ENCODE assay signal across 9 cellular contexts in genomic region chr18:23862071-23862470, GRCh38.
DNase-seq lines count a peak whose midpoint lies in the region; ATAC-seq, FAIRE-seq and TF ChIP-seq lines count a peak whose summit lies in the region.
"Had no signal": no experiment of that assay in that cellular context is flagged by ENCODE, and none has a peak within 500 bp of the region (broad histone marks: within the 10 kb centered on the region; RNA-seq: fewer than 3 reads in every experiment).

No MANE protein-coding gene starts in this region.

- no peaks in the 10 kb centered on the region for H3K27me3 Mint-ChIP-seq in activated naive CD4-positive, alpha-beta T cell treated with anti-CD3 and anti-CD28 coated beads for 36 hours (ENCODE audit: low read depth)
- H3K27me3 Mint-ChIP-seq in activated T-helper 17 cell treated with anti-CD3 and anti-CD28 coated beads, Interleukin-2, amount 50 U/mL, for 72 hours, result no peaks in the 10 kb centered on the region

- WGBS in right cardiac atrium, result 48% methylated on average over 4 of the region's 4 CpGs

- TF ChIP-seq POLR2A in GM12891 (IDR thresholded peaks at IDR 0.05; ENCODE audit: low read depth, low read length), result no peak

- H3K9me3 Mint-ChIP-seq in activated naive CD4-positive, alpha-beta T cell treated with anti-CD3 and anti-CD28 coated beads for 36 hours, result no peaks in the 10 kb centered on the region
- peaks cover 6% of the 10 kb centered on the region for H3K9me3 Mint-ChIP-seq in activated T-helper 17 cell treated with anti-CD3 and anti-CD28 coated beads, Interleukin-2, amount 50 U/mL, for 72 hours

- intact Hi-C loops in activated naive CD4-positive, alpha-beta T cell treated with anti-CD3 and anti-CD28 coated beads for 36 hours (cut with micrococcal nuclease), result no loop called here
- intact Hi-C loops in right cardiac atrium (cut with DNase I), result no loop called here

- H3K4me3 ChIP-seq in right cardiac atrium (ENCODE audit: low read length) (no peak overlapping the region), thoracic aorta (no peak overlapping the region)

- H3K36me3 Mint-ChIP-seq in activated naive CD4-positive, alpha-beta T cell treated with anti-CD3 and anti-CD28 coated beads for 36 hours (ENCODE audit: low read depth), result no peaks in the 10 kb centered on the region
- H3K36me3 Mint-ChIP-seq in activated T-helper 17 cell treated with anti-CD3 and anti-CD28 coated beads, Interleukin-2, amount 50 U/mL, for 72 hours (ENCODE audit: low read depth), result no peaks in the 10 kb centered on the region

- no peak for ATAC-seq in activated T-helper 17 cell treated with anti-CD3 and anti-CD28 coated beads, Interleukin-2, amount 50 U/mL, for 72 hours (replicated peaks)
- ATAC-seq in right cardiac atrium (peak; percentile 61 to 76), thoracic aorta (ENCODE audit: insufficient number of reproducible peaks, low FRiP score, low read depth) (peak; percentile 63)

- H3K4me1 ChIP-seq in right cardiac atrium (ENCODE audit: control insufficient read depth, insufficient read depth, low read length) (peaks cover 9% of the 10 kb centered on the region), thoracic aorta (ENCODE audit: control insufficient read depth in 1 of 2, low read depth in 2 of 2) (peaks cover 21 to 47% of the 10 kb centered on the region in 2 donors)

- CTCF ChIA-PET in activated naive CD4-positive, alpha-beta T cell treated with anti-CD3 and anti-CD28 coated beads for 36 hours (lab: Charles Lee), result interaction anchor here (1.4 to 1.5 kb wide), 2 partner anchors 10 to 56 kb away, joined by 3 to 5 read pairs; no protein-coding TSS in a partner anchor

- H3K27ac ChIP-seq in right cardiac atrium (ENCODE audit: low read length) (no peak overlapping the region), thoracic aorta (peak overlapping the region; percentile 75 to 78)

- H3K27me3 ChIP-seq in right cardiac atrium (ENCODE audit: control insufficient read depth, insufficient read depth) (no peaks in the 10 kb centered on the region), thoracic aorta (replicated peaks; ENCODE audit: insufficient read depth) (no peaks in the 10 kb centered on the region)

- H3K4me3 Mint-ChIP-seq in activated naive CD4-positive, alpha-beta T cell treated with anti-CD3 and anti-CD28 coated beads for 36 hours, result no peak overlapping the region
- H3K4me3 Mint-ChIP-seq in activated T-helper 17 cell treated with anti-CD3 and anti-CD28 coated beads, Interleukin-2, amount 50 U/mL, for 72 hours, result peak overlapping the region; percentile 20

- no peaks in the 10 kb centered on the region for H3K36me3 ChIP-seq in thoracic aorta

- no peak for FAIRE-seq in GM12891 (lab: Jason Lieb, UNC)
- FAIRE-seq: D721Med had no signal

- H3K9me3 ChIP-seq in right cardiac atrium (ENCODE audit: control insufficient read depth, low read length) (no peaks in the 10 kb centered on the region), thoracic aorta (no peaks in the 10 kb centered on the region)

- H3K27ac Mint-ChIP-seq in activated naive CD4-positive, alpha-beta T cell treated with anti-CD3 and anti-CD28 coated beads for 36 hours, result peak overlapping the region; percentile 73
- peak overlapping the region; percentile 29 for H3K27ac Mint-ChIP-seq in activated T-helper 17 cell treated with anti-CD3 and anti-CD28 coated beads, Interleukin-2, amount 50 U/mL, for 72 hours

- DNase-seq in activated naive CD4-positive, alpha-beta T cell treated with anti-CD3 and anti-CD28 coated beads for 36 hours, result no peak
- DNase-seq in activated naive CD4-positive, alpha-beta T cell (lab: John Stamatoyannopoulos, UW), result no peak
- DNase-seq in right cardiac atrium, result no peak
- DNase-seq in thoracic aorta (ENCODE audit: low spot score), result no peak
- no peak for DNase-seq in GM12891 (ENCODE audit: insufficient read length, low spot score)
- no peak for DNase-seq in DMS153 (lab: John Stamatoyannopoulos, UW)
- DNase-seq in NCI-H1092 treated with DMSO at 0.1 percent for 48 hours (lab: John Stamatoyannopoulos, UW), result no peak

- no peak for TF ChIP-seq CTCF in thoracic aorta (IDR thresholded peaks at IDR 0.05)

- H3K4me1 Mint-ChIP-seq in activated naive CD4-positive, alpha-beta T cell treated with anti-CD3 and anti-CD28 coated beads for 36 hours (ENCODE audit: low read depth), result peaks cover 47% of the 10 kb centered on the region
- H3K4me1 Mint-ChIP-seq in activated T-helper 17 cell treated with anti-CD3 and anti-CD28 coated beads, Interleukin-2, amount 50 U/mL, for 72 hours, result peaks cover 22% of the 10 kb centered on the region

TF ChIP-seq in GM12891, 5 proteins besides CTCF, POLR2A, EP300 and RAD21:
- no peak for TF ChIP-seq POU2F2 (IDR thresholded peaks at IDR 0.05; ENCODE audit: low read depth, low read length)
- TF ChIP-seq POLR2AphosphoS5 (IDR thresholded peaks at IDR 0.05; ENCODE audit: low read depth, low read length), result no peak
- TF ChIP-seq SPI1 (IDR thresholded peaks at IDR 0.05; ENCODE audit: low read depth, low read length), result no peak
- TF ChIP-seq PAX5 (IDR thresholded peaks at IDR 0.05; ENCODE audit: insufficient read depth, low read length, severe bottlenecking), result no peak
- TF ChIP-seq TAF1 (IDR thresholded peaks at IDR 0.05; ENCODE audit: low read depth, low read length), result no peak
